ENCODE assay signal across 8 cellular contexts in genomic region chr4:25312496-25313193, GRCh38. TPM values are rescaled to one million over a fixed set of nuclear protein-coding genes. Genes with fewer than 3 reads are reported as not detected.
DNase-seq lines count a peak whose midpoint lies in the region; ATAC-seq lines count a peak whose summit lies in the region.

TSS of gene ZCCHC4 (plus strand) at chr4:25312774. CDS start at chr4:25312810, 36 bp downstream.

- no peak within 1 kb of the TSS for H2BK15ac ChIP-seq in mesendoderm (replicated peaks; ENCODE audit: low read depth)

- no peak within 1 kb of the TSS for H4K5ac ChIP-seq in mesendoderm (ENCODE audit: low read length)

- H3K4me3 ChIP-seq in effector memory CD4-positive, alpha-beta T cell (ENCODE audit: insufficient read depth, low read depth, low read length, poor library complexity, severe bottlenecking): peak within 1 kb of the TSS; percentile 91
- H3K4me3 ChIP-seq in mesendoderm (ENCODE audit: low read length): peak within 1 kb of the TSS; percentile 76

- no peak within 1 kb of the TSS for H2BK5ac ChIP-seq in mesendoderm (ENCODE audit: low read length)

- H3K27ac ChIP-seq in effector memory CD4-positive, alpha-beta T cell (ENCODE audit: insufficient read depth, low read length, poor library complexity, severe bottlenecking): peak within 1 kb of the TSS; percentile 68
- peak within 1 kb of the TSS; percentile 74 for H3K27ac ChIP-seq in mesendoderm (ENCODE audit: low read depth, low read length)

- no peak within 1 kb of the TSS for H3K18ac ChIP-seq in mesendoderm (ENCODE audit: low read length)

- ATAC-seq in GM19468 (IDR thresholded peaks at IDR 0.05; ENCODE audit: extremely low read depth, unreplicated experiment): peak; percentile 68

- peak within 1 kb of the TSS; percentile 82 for H3K9ac ChIP-seq in mesendoderm (ENCODE audit: low read length)

- H4K8ac ChIP-seq in mesendoderm (ENCODE audit: low read depth, low read length): no peak within 1 kb of the TSS

- no peaks in the 10 kb centered on the region for H3K27me3 ChIP-seq in effector memory CD4-positive, alpha-beta T cell (replicated peaks; ENCODE audit: control insufficient read depth, insufficient read depth, low read length, poor library complexity, severe bottlenecking)
- no peaks in the 10 kb centered on the region for H3K27me3 ChIP-seq in mesendoderm (ENCODE audit: insufficient read depth, low read length, poor library complexity)

- no peak within 1 kb of the TSS for H3K23ac ChIP-seq in mesendoderm (ENCODE audit: low read length)

- H3K79me2 ChIP-seq in mesendoderm (ENCODE audit: control insufficient read depth, insufficient read depth, low read length): no peaks in the 10 kb centered on the region

- peak within 1 kb of the TSS; percentile 54 for H3K4me2 ChIP-seq in mesendoderm (ENCODE audit: low read length)

- H3K4ac ChIP-seq in mesendoderm (ENCODE audit: low read depth, low read length): no peak within 1 kb of the TSS

- no peaks in the 10 kb centered on the region for H3K9me3 ChIP-seq in effector memory CD4-positive, alpha-beta T cell (ENCODE audit: control insufficient read depth, low read length)

- no CpG with 5 or more reads among the region's 40 CpGs for WGBS in mesendoderm (ENCODE audit: extremely low coverage, insufficient coverage, low lambda C conversion rate)

- H3K4me1 ChIP-seq in effector memory CD4-positive, alpha-beta T cell (ENCODE audit: control insufficient read depth, insufficient read depth, low read length, poor library complexity, severe bottlenecking): peaks cover 4% of the 10 kb centered on the region
- no peaks in the 10 kb centered on the region for H3K4me1 ChIP-seq in mesendoderm (ENCODE audit: control insufficient read depth, low read depth, low read length)

- DNase-seq in COR-L47 (lab: John Stamatoyannopoulos, UW) (peak; percentile 87), HS-5 (ENCODE audit: low read depth) (peak; percentile 79), NK-92 (lab: John Stamatoyannopoulos, UW; ENCODE audit: unreplicated experiment) (peak; percentile 11), mesendoderm (peak; percentile 92)
- peak; percentile 65 to 84 for DNase-seq in activated CD8-positive, alpha-beta memory T cell treated with anti-CD3 and anti-CD28 coated beads for 1 hour (ENCODE audit: extremely low read depth in 1 of 2, low read depth in 1 of 2)
- peak; percentile 84 to 86 (median 85) for DNase-seq in effector memory CD4-positive, alpha-beta T cell
- peak; percentile 74 for DNase-seq in stimulated activated CD8-positive, alpha-beta memory T cell treated with anti-CD3 and anti-CD28 coated beads, Interleukin-15, amount 100 ng/mL, for 1 hour (ENCODE audit: low read depth)

- H3K56ac ChIP-seq in mesendoderm (ENCODE audit: low read length): peak within 1 kb of the TSS; percentile 94

- H3K79me1 ChIP-seq in mesendoderm (ENCODE audit: low read length): peaks cover 3% of the 10 kb centered on the region

- peaks cover 9% of the 10 kb centered on the region for H3K36me3 ChIP-seq in effector memory CD4-positive, alpha-beta T cell (ENCODE audit: control insufficient read depth, insufficient read depth, low read length)
- no peaks in the 10 kb centered on the region for H3K36me3 ChIP-seq in mesendoderm (ENCODE audit: control insufficient read depth, insufficient read depth, low read length)

- H2AK5ac ChIP-seq in mesendoderm (ENCODE audit: low read length): no peak within 1 kb of the TSS

- no peak within 1 kb of the TSS for H2BK120ac ChIP-seq in mesendoderm (ENCODE audit: low read depth, low read length)

RNA-seq across cellular contexts. Expression of gene ZCCHC4, which starts in this region (rescaled TPM):
- polyA plus RNA-seq in mesendoderm (2013, experiment 1 of 2): 7.1 TPM
- 7.2 TPM for polyA plus RNA-seq in mesendoderm (2013, experiment 2 of 2)

Comparison
In these comparisons a context has a peak if more than half of its experiments do, and no peak if none do; other contexts are left out.
1. Peak in every context shown above with its lines: DNase-seq, ATAC-seq, H3K4me3 ChIP-seq and H3K27ac ChIP-seq.
2. DNase-seq: peak in every context shown above with its lines; median percentile 92 in mesendoderm; 87 in COR-L47; 85 in effector memory CD4-positive, alpha-beta T cell; 79 in HS-5; 74 in activated CD8-positive, alpha-beta memory T cell treated with anti-CD3 and anti-CD28 coated beads for 1 hour; 74 in stimulated activated CD8-positive, alpha-beta memory T cell treated with anti-CD3 and anti-CD28 coated beads, Interleukin-15, amount 100 ng/mL, for 1 hour; 11 in NK-92.